In genomic region chr9:110148868-110149267, GRCh38 we compare ENCODE assay signal across 10 cellular contexts. TPM values are rescaled to one million over a fixed set of nuclear protein-coding genes. Genes with fewer than 3 reads are reported as not detected.
DNase-seq lines count a peak whose midpoint lies in the region; ATAC-seq and TF ChIP-seq lines count a peak whose summit lies in the region.
"Had no signal": no experiment of that assay in that cellular context is flagged by ENCODE, and none has a peak within 500 bp of the region (broad histone marks: within the 10 kb centered on the region; RNA-seq: fewer than 3 reads in every experiment).

No MANE protein-coding gene starts in this region.

- peak overlapping the region; percentile 63 for H3K4me2 ChIP-seq in GM23248 (ENCODE audit: unreplicated experiment)

- peak; percentile 63 for DNase-seq in GM23248
- peak; percentile 22 for DNase-seq in brain microvascular endothelial cell
- peak; percentile 63 for DNase-seq in myocyte (ENCODE audit: low read depth)
- DNase-seq in SW 1271 (lab: John Stamatoyannopoulos, UW): no peak
- DNase-seq in islet precursor cell: no peak
- DNase-seq: NCI-H1105 treated with DMSO at 0.1 percent for 48 hours had no signal

- peaks cover 89% of the 10 kb centered on the region for H3F3A ChIP-seq in GM23248 (ENCODE audit: insufficient read depth)

- no peak overlapping the region for H2AFZ ChIP-seq in ACC112 (ENCODE audit: low read length, unreplicated experiment)
- no peak overlapping the region for H2AFZ ChIP-seq in GM23248

- peak overlapping the region; percentile 5 for H3K9ac ChIP-seq in GM23248

- H3K27ac ChIP-seq in ACC112 (ENCODE audit: low read depth, low read length): peak overlapping the region; percentile 68
- peak overlapping the region; percentile 42 for H3K27ac ChIP-seq in GM23248
- H3K27ac ChIP-seq in brain microvascular endothelial cell: no peak overlapping the region

- H3K9me2 ChIP-seq in GM23248 (ENCODE audit: insufficient read depth): no peaks in the 10 kb centered on the region

- H3K79me2 ChIP-seq in ACC112 (ENCODE audit: control insufficient read depth, insufficient read depth, low read length, unreplicated experiment) (peaks cover 98% of the 10 kb centered on the region), GM23248 (ENCODE audit: insufficient read depth) (peaks cover 100% of the 10 kb centered on the region)

- H3K36me3 ChIP-seq in ACC112 (ENCODE audit: insufficient read depth, low read length) (peaks cover 16% of the 10 kb centered on the region; the same call in 1 of the 2 replicates), GM23248 (ENCODE audit: low read depth) (peaks cover 13% of the 10 kb centered on the region; the same call in 1 of the 2 replicates), brain microvascular endothelial cell (replicated peaks) (peaks cover 5% of the 10 kb centered on the region)

- peak overlapping the region; percentile 40 for H3K4me3 ChIP-seq in ACC112 (ENCODE audit: low read depth, low read length)
- no peak overlapping the region for H3K4me3 ChIP-seq in GM23248
- no peak overlapping the region for H3K4me3 ChIP-seq in brain microvascular endothelial cell (ENCODE audit: low read depth, low read length)

- in situ Hi-C loops in GM23248 (cut with MboI): no loop called here
- in situ Hi-C loops in brain microvascular endothelial cell (cut with HindIII; ENCODE audit: low pct_ligation_motif_present, low sequenced_read_pairs): no loop called here

- H3K4me1 ChIP-seq in ACC112 (ENCODE audit: control insufficient read depth, insufficient read depth, low read length, unreplicated experiment): peaks cover 42% of the 10 kb centered on the region
- H3K4me1 ChIP-seq in GM23248 (ENCODE audit: insufficient read depth): peaks cover 70% of the 10 kb centered on the region

- H4K20me1 ChIP-seq in GM23248 (ENCODE audit: insufficient read depth): peaks cover 6% of the 10 kb centered on the region; the same call in 1 of the 2 replicates

- ATAC-seq in GM18870 (IDR thresholded peaks at IDR 0.05; ENCODE audit: unreplicated experiment) (no peak), GM19035 (IDR thresholded peaks at IDR 0.05; ENCODE audit: unreplicated experiment) (no peak)

- no peak for TF ChIP-seq CTCF in brain microvascular endothelial cell (IDR thresholded peaks at IDR 0.05; ENCODE audit: low read depth, low read length, missing control alignments)

- no peaks in the 10 kb centered on the region for H3K9me3 ChIP-seq in GM23248 (ENCODE audit: low read depth)

- WGBS in GM23248 (ENCODE audit: low coverage in 1 of 2, low lambda C conversion rate in 2 of 2, missing lambda C conversion rate in 2 of 2), 2 experiments: 14 to 17% methylated on average over 4 of the region's 4 CpGs

- H3K27me3 ChIP-seq in ACC112 (ENCODE audit: insufficient read depth, low read length): no peaks in the 10 kb centered on the region
- H3K27me3 ChIP-seq in GM23248 (replicated peaks; ENCODE audit: insufficient read depth): no peaks in the 10 kb centered on the region
- no peaks in the 10 kb centered on the region for H3K27me3 ChIP-seq in brain microvascular endothelial cell (replicated peaks)

RNA-seq across cellular contexts. Expression of gene C9orf152, which starts 59.1 kb away (rescaled TPM):
- not detected in 2 replicates for total RNA-seq in GM23248 (2014; rRNA removed; shearing (Covaris generic))
- polyA plus RNA-seq in GM23248 (2016; fragmentation: Nextera tagmentation; extraction: Ambion mirVana): 0.09 TPM in 1 of 2 replicates, not detected in the other
- not detected in 2 replicates for total RNA-seq in myocyte
- 0.21 TPM for polyA plus RNA-seq in myocyte (2012)
- total RNA-seq: fibroblast of villous mesenchyme had no signal

Comparison
In these comparisons a context has a peak if more than half of its experiments do, and no peak if none do; other contexts are left out.
1. DNase-seq: peak in GM23248 (single experiment), brain microvascular endothelial cell (single experiment) and myocyte (single experiment); none in SW 1271 (0 of 2) and islet precursor cell (single experiment).